In genomic region chr9:105128908-105129307, GRCh38 we compare ENCODE assay signal across 1 cellular context.
A peak's percentile ranks its signal among the peaks of the same experiment; 100 is the strongest.
TF ChIP-seq lines count a peak whose summit lies in the region.

No MANE protein-coding gene starts in this region.

TF ChIP-seq in liver, 16 proteins besides CTCF, POLR2A, EP300 and RAD21:
- TF ChIP-seq MAX (IDR thresholded peaks at IDR 0.05) (no peak), ATF3 (IDR thresholded peaks at IDR 0.05) (no peak), RXRA (IDR thresholded peaks at IDR 0.05) (peak in 1 of 2 donors; percentile 8), NR2F2 (IDR thresholded peaks at IDR 0.05) (peak; percentile 63), GABPA (IDR thresholded peaks at IDR 0.05 in 1 of 2, conservative IDR thresholded peaks at IDR 0.05 in 1 of 2) (no peak)
